8 cellular contexts compared by ENCODE assay signal in genomic region chr19:39679056-39679790, GRCh38. TPM values are rescaled to one million over a fixed set of nuclear protein-coding genes. Genes with fewer than 3 reads are reported as not detected.
A peak's percentile ranks its signal among the peaks of the same experiment; 100 is the strongest.
DNase-seq lines count a peak whose midpoint lies in the region; ATAC-seq and TF ChIP-seq lines count a peak whose summit lies in the region.

No MANE protein-coding gene starts in this region.

- POLR2A ChIA-PET in CD8-positive, alpha-beta memory T cell (lab: Charles Lee): no interaction called here

- CTCF ChIA-PET in CD8-positive, alpha-beta memory T cell (lab: Charles Lee): no interaction called here

- peaks cover 24% of the 10 kb centered on the region for H3K4me1 ChIP-seq in CD8-positive, alpha-beta memory T cell (ENCODE audit: insufficient read depth, low read length)
- peaks cover 0 to 21% of the 10 kb centered on the region in 2 donors for H3K4me1 ChIP-seq in left lung

- no peaks in the 10 kb centered on the region for H3K9me3 ChIP-seq in CD8-positive, alpha-beta memory T cell (ENCODE audit: low read length)
- H3K9me3 ChIP-seq in left lung: no peaks in the 10 kb centered on the region

- H3K9me3 Mint-ChIP-seq in CD8-positive, alpha-beta memory T cell: no peaks in the 10 kb centered on the region

- no peaks in the 10 kb centered on the region for H3K36me3 Mint-ChIP-seq in CD8-positive, alpha-beta memory T cell

- H3K27ac ChIP-seq in CD8-positive, alpha-beta memory T cell (ENCODE audit: low read depth, low read length): no peak overlapping the region
- peak overlapping the region in 1 of 2 donors; percentile 65 for H3K27ac ChIP-seq in left lung

- peak overlapping the region; percentile 2 to 88 (median 66) for H3K4me3 Mint-ChIP-seq in CD8-positive, alpha-beta memory T cell

- H3K27me3 ChIP-seq in CD8-positive, alpha-beta memory T cell (ENCODE audit: insufficient read depth, low read length, poor library complexity, severe bottlenecking): no peaks in the 10 kb centered on the region
- no peaks in the 10 kb centered on the region for H3K27me3 ChIP-seq in left lung

- TF ChIP-seq CTCF in left lung (IDR thresholded peaks at IDR 0.05): no peak

- ATAC-seq in GM21367 (IDR thresholded peaks at IDR 0.05; ENCODE audit: unreplicated experiment) (peak; percentile 42), left lung (peak; percentile 66)

- H3K4me1 Mint-ChIP-seq in CD8-positive, alpha-beta memory T cell: peaks cover 21 to 35% (median 30%) of the 10 kb centered on the region in 3 donors

- H3K36me3 ChIP-seq in CD8-positive, alpha-beta memory T cell (ENCODE audit: insufficient read depth, low read length): no peaks in the 10 kb centered on the region
- no peaks in the 10 kb centered on the region for H3K36me3 ChIP-seq in left lung

- H3K27ac Mint-ChIP-seq in CD8-positive, alpha-beta memory T cell: peak overlapping the region; percentile 61 to 95 (median 83)

- intact Hi-C loops in left lung (cut with DNase I): no loop called here

- DNase-seq in CD8-positive, alpha-beta memory T cell: no peak
- peak; percentile 52 for DNase-seq in NCI-H2227 (lab: John Stamatoyannopoulos, UW; ENCODE audit: unreplicated experiment)
- no peak for DNase-seq in left lung
- no peak for DNase-seq in OCI-M2 (lab: John Stamatoyannopoulos, UW; ENCODE audit: unreplicated experiment)
- no peak for DNase-seq in mucosa of gallbladder (ENCODE audit: low spot score)
- DNase-seq in NCI-H226: no peak
- DNase-seq in effector CD8-positive, alpha-beta T cell (lab: John Stamatoyannopoulos, UW): no peak

- peak overlapping the region; percentile 16 for H3K4me3 ChIP-seq in CD8-positive, alpha-beta memory T cell (ENCODE audit: low read length)
- no peak overlapping the region for H3K4me3 ChIP-seq in left lung

- peaks cover 0 to 5% of the 10 kb centered on the region in 2 donors for H3K27me3 Mint-ChIP-seq in CD8-positive, alpha-beta memory T cell

RNA-seq across cellular contexts. Expression of gene LGALS16, which starts 23.5 kb away (rescaled TPM):
- total RNA-seq in CD8-positive, alpha-beta memory T cell: not detected
- polyA plus RNA-seq in CD8-positive, alpha-beta memory T cell: not detected
- not detected for total RNA-seq in left lung
- not detected for total RNA-seq in mucosa of gallbladder

RNA-seq across cellular contexts. Expression of gene LGALS14, which starts 25.1 kb away (rescaled TPM):
- not detected for total RNA-seq in CD8-positive, alpha-beta memory T cell
- polyA plus RNA-seq in CD8-positive, alpha-beta memory T cell: not detected
- total RNA-seq in left lung (not detected), mucosa of gallbladder (not detected)

RNA-seq across cellular contexts. Expression of gene CLC, which starts 58.6 kb away (rescaled TPM):
- not detected for total RNA-seq in CD8-positive, alpha-beta memory T cell
- 0.84 TPM for polyA plus RNA-seq in CD8-positive, alpha-beta memory T cell
- total RNA-seq in left lung (not detected), mucosa of gallbladder (0.35 TPM)
